In the genomic region with DNA sequence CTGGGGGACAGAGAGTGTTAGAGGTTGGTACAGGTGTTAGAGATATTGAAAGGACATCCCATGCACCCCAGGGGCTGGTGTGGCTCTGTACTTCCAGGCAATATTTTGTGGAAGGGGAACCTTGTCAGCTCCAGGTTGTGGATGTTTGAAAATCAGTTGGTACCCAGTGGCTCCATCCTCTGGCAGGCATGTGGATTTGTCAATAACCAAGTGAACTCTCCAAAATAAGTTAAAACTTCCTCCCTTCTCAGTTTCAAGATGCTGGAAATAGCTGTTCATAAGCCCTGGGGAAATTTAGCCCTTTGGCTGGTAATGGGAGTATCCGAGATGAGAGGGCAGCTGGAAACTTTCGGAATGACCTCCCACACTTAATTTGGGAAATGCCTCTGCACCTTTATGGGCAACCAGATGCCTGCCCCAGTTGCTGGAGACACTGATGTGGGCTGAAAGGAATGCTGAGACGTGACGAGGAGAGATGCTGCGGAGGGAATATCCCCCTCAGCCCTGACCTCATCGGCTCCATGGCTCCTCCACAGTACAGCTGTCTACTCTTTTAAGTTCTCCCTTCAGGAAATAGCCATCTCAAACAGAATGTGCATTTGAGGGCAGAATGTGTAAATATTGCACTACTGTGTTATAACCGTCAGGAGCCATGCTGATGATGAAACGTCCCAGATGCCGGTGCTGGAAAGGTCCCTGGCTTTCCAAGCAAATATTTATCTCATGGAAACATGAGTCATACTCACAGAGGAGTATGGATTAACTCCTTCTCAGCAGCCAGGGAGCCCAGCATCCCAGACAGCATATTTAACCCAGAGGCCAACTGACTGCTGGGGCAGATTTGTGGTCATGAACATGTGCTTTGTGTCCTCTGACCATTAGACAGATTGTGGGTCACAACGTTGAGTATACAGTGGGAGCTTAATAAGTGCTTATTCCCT, we compare ENCODE assay signal across 8 cellular contexts. TPM values are rescaled to one million over a fixed set of nuclear protein-coding genes. Genes with fewer than 3 reads are reported as not detected.
DNase-seq lines count a peak whose midpoint lies in the region; ATAC-seq and TF ChIP-seq lines count a peak whose summit lies in the region.

No MANE protein-coding gene starts in this region.

- ATAC-seq in RWPE2 (ENCODE audit: low read depth) (peak; percentile 56), T-cell (replicated peaks in 1 of 4) (no peak)

- no peaks in the 10 kb centered on the region for H3K9me3 ChIP-seq in RWPE2 (ENCODE audit: severe bottlenecking)

- CTCF ChIA-PET in T-cell (lab: Charles Lee), result no interaction called here

- peak overlapping the region; percentile 75 for H3K27ac ChIP-seq in RWPE2 (ENCODE audit: poor library complexity, severe bottlenecking)
- H3K27ac ChIP-seq in rectal smooth muscle tissue (ENCODE audit: low read depth, low read length), result peak overlapping the region; percentile 79

- H3K36me3 Mint-ChIP-seq in T-cell, result no peaks in the 10 kb centered on the region

- POLR2A ChIA-PET in T-cell (lab: Charles Lee), result no interaction called here

- H3K27me3 ChIP-seq in RWPE2 (ENCODE audit: insufficient read depth, poor library complexity, severe bottlenecking) (no peaks in the 10 kb centered on the region), rectal smooth muscle tissue (ENCODE audit: control insufficient read depth, insufficient read depth, low read length) (no peaks in the 10 kb centered on the region)

- H3K27me3 Mint-ChIP-seq in T-cell, result peaks cover 2 to 5% of the 10 kb centered on the region in 2 donors

- H3K4me3 ChIP-seq in RWPE2 (ENCODE audit: severe bottlenecking) (no peak overlapping the region), foreskin fibroblast (ENCODE audit: low read depth in 1 of 2, low read length in 2 of 2) (no peak overlapping the region), rectal smooth muscle tissue (ENCODE audit: low read length) (peak overlapping the region; percentile 6)

- peak; percentile 86 for DNase-seq in GM03348 (ENCODE audit: low spot score)
- no peak for DNase-seq in RWPE2 (ENCODE audit: low spot score)
- peak; percentile 97 to 98 for DNase-seq in foreskin fibroblast
- no peak for DNase-seq in T-cell
- DNase-seq in GM19240 (ENCODE audit: insufficient read length, low spot score), result no peak
- DNase-seq in iPS-NIHi11 (ENCODE audit: low spot score), result no peak
- DNase-seq in stimulated activated CD4-positive, alpha-beta T cell treated with anti-CD3 and anti-CD28 coated beads, Interleukin-2, amount 100 ng/mL, for 24 hours, result no peak

- peak; percentile 47 for TF ChIP-seq CTCF in RWPE2 (IDR thresholded peaks at IDR 0.05; ENCODE audit: poor library complexity, severe bottlenecking)
- peak; percentile 61 for TF ChIP-seq CTCF in foreskin fibroblast (IDR thresholded peaks at IDR 0.05; ENCODE audit: low read depth, low read length)

- H3K27ac Mint-ChIP-seq in T-cell, result no peak overlapping the region

- H3K4me3 Mint-ChIP-seq in T-cell, result no peak overlapping the region

- H3K4me1 Mint-ChIP-seq in T-cell, result no peaks in the 10 kb centered on the region

- H3K36me3 ChIP-seq in RWPE2 (ENCODE audit: low read depth) (peaks cover 98% of the 10 kb centered on the region), rectal smooth muscle tissue (ENCODE audit: control insufficient read depth, insufficient read depth, low read length) (no peaks in the 10 kb centered on the region)

- H3K4me1 ChIP-seq in RWPE2 (ENCODE audit: insufficient read depth, poor library complexity, severe bottlenecking), result peaks cover 22% of the 10 kb centered on the region
- peaks cover 33% of the 10 kb centered on the region for H3K4me1 ChIP-seq in rectal smooth muscle tissue (ENCODE audit: control insufficient read depth, insufficient read depth, low read length)

- H3K9ac ChIP-seq in rectal smooth muscle tissue (ENCODE audit: low read length), result no peak overlapping the region

- H3K9me3 Mint-ChIP-seq in T-cell, result no peaks in the 10 kb centered on the region

RNA-seq across cellular contexts. Expression of gene TGFBI, which starts 29.5 kb away (rescaled TPM):
- total RNA-seq in T-cell, result 1 to 10 TPM; 1.9 to 5.1 (median 2.9) TPM

Comparison
In these comparisons a context has a peak if more than half of its experiments do, and no peak if none do; other contexts are left out.
1. DNase-seq: peak in GM03348 (single experiment) and foreskin fibroblast (2 of 2); none in RWPE2 (single experiment), T-cell (0 of 34), GM19240 (single experiment), iPS-NIHi11 (single experiment) and stimulated activated CD4-positive, alpha-beta T cell treated with anti-CD3 and anti-CD28 coated beads, Interleukin-2, amount 100 ng/mL, for 24 hours (0 of 2).